Comparison of ENCODE assay signal across 21 cellular contexts in the genomic region with DNA sequence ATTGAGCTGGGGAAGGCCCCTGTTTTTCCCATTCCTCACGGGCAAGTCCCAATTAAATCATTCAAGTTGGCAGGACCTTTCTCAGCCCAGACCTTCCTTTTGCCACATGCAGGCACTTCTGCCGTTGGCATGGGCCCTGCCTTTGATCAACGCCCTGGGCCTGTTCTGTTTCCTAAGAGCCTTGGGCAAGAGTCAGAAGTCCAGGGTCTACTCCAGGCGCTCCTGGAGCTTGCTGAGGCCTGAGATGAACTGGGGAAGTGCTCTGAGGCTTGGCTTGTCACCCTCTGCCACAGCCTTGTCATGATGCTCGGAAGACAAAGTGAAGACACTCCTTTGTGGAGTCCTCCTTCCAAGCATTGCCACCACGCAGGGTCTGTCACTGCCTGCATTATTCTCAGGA. TPM values are rescaled to one million over a fixed set of nuclear protein-coding genes. Genes with fewer than 3 reads are reported as not detected.
"Had no signal": no experiment of that assay in that cellular context is flagged by ENCODE, and none has a peak within 500 bp of the region (broad histone marks: within the 10 kb centered on the region; RNA-seq: fewer than 3 reads in every experiment).

No MANE protein-coding gene starts in this region.

- DNase-seq: activated B cell treated with CpG ODN at 0.5 μM for 24 hours; activated CD4-positive, alpha-beta T cell treated with anti-CD3 and anti-CD28 coated beads for 4 hours; activated CD8-positive, alpha-beta T cell treated with anti-CD3 and anti-CD28 coated beads for 36 hours; activated naive CD4-positive, alpha-beta T cell treated with Interleukin-2 at 50 U/mL for 16 hours; activated naive CD8-positive, alpha-beta T cell treated with anti-CD3 and anti-CD28 coated beads, Interleukin-2, amount 10 ng/mL, durations not matched to agents 7 days and 5 days; activated T-cell treated with anti-CD3 and anti-CD28 coated beads, Interleukin-2, amount 50 U/mL, for 24 hours; amygdala; hypothalamus; islet precursor cell; mesendoderm; stimulated activated CD4-positive, alpha-beta T cell treated with anti-CD3 and anti-CD28 coated beads, Interleukin-12 subunit alpha, Interleukin-12 subunit beta, amount 100 ng/mL, for 4 hours; stimulated activated CD4-positive, alpha-beta T cell treated with anti-CD3 and anti-CD28 coated beads, Interleukin-1b, Interleukin-23, amount 100 ng/mL, for 48 hours; stimulated activated CD8-positive, alpha-beta memory T cell treated with anti-CD3 and anti-CD28 coated beads, Interleukin-4, amount 100 ng/mL, for 48 hours; stimulated activated naive CD4-positive, alpha-beta T cell treated with Interleukin-2 at 50 U/mL for 16 hours; T-helper 17 cell; tibial artery; uterus had no signal

- H3K27ac ChIP-seq: parathyroid adenoma, tibial artery, uterus had no signal

- ATAC-seq: activated CD8-positive, alpha-beta T cell treated with anti-CD3 and anti-CD28 coated beads for 36 hours; naive thymus-derived CD8-positive, alpha-beta T cell; T-helper 17 cell had no signal

- H3K9me3 ChIP-seq: tibial artery, uterus had no signal

- H3K36me3 ChIP-seq: tibial artery, uterus had no signal

- H3K27me3 ChIP-seq: uterus had no signal

- H3K9ac ChIP-seq: parathyroid adenoma had no signal

- H3K4me3 ChIP-seq: tibial artery, uterus had no signal

RNA-seq across cellular contexts. Expression of gene IP6K3, which starts 7.1 kb away (rescaled TPM):
- total RNA-seq: activated B cell treated with CpG ODN at 0.5 μM for 24 hours; activated CD8-positive, alpha-beta T cell treated with anti-CD3 and anti-CD28 coated beads for 36 hours; activated naive CD8-positive, alpha-beta T cell treated with anti-CD3 and anti-CD28 coated beads, Interleukin-2, amount 10 ng/mL, durations not matched to agents 7 days and 5 days; activated T-helper 2 cell treated with anti-CD3 and anti-CD28 coated beads, Interferon-gamma antibody, Interleukin-2, Interleukin-4, amounts not matched to agents 10 μg/mL and 5 μg/mL and 100 μg/mL, durations not matched to agents 14 hours and 24 hours and 36 hours; dermis microvascular lymphatic vessel endothelial cell; naive thymus-derived CD8-positive, alpha-beta T cell; T-helper 17 cell had no signal
- polyA plus RNA-seq: naive thymus-derived CD8-positive, alpha-beta T cell had no signal
